8 cellular contexts compared by ENCODE assay signal in genomic region chr17:2593846-2594656, GRCh38. TPM values are rescaled to one million over a fixed set of nuclear protein-coding genes. Genes with fewer than 3 reads are reported as not detected.
DNase-seq lines count a peak whose midpoint lies in the region; ATAC-seq, FAIRE-seq and TF ChIP-seq lines count a peak whose summit lies in the region.

No MANE protein-coding gene starts in this region.

- peaks cover 3% of the 10 kb centered on the region for H3K27me3 Mint-ChIP-seq in nephron progenitor cell (ENCODE audit: low read depth, poor library complexity)
- H3K27me3 Mint-ChIP-seq in stimulated activated naive CD8-positive, alpha-beta T cell treated with anti-CD3 and anti-CD28 coated beads, Interleukin-15, amount 100 ng/mL, for 72 hours, result no peaks in the 10 kb centered on the region

- in situ Hi-C loops in Caki2 (cut with HindIII; ENCODE audit: low pct_unique_long_range_greater_than_20kb, low sequenced_read_pairs), result no loop called here

- peak overlapping the region; percentile 100 for H3K4me3 Mint-ChIP-seq in nephron progenitor cell
- H3K4me3 Mint-ChIP-seq in stimulated activated naive CD8-positive, alpha-beta T cell treated with anti-CD3 and anti-CD28 coated beads, Interleukin-15, amount 100 ng/mL, for 72 hours, result peak overlapping the region; percentile 81 to 93

- peak overlapping the region; percentile 84 for H3K4me3 ChIP-seq in fibroblast of the aortic adventitia (ENCODE audit: low read depth, low read length)

- H3K9me3 Mint-ChIP-seq in nephron progenitor cell, result peaks cover 3% of the 10 kb centered on the region
- no peaks in the 10 kb centered on the region for H3K9me3 Mint-ChIP-seq in stimulated activated naive CD8-positive, alpha-beta T cell treated with anti-CD3 and anti-CD28 coated beads, Interleukin-15, amount 100 ng/mL, for 72 hours

- no peak for FAIRE-seq in HTR-8/SVneo (lab: Jason Lieb, UNC)

- H3K36me3 Mint-ChIP-seq in nephron progenitor cell (ENCODE audit: low read depth), result peaks cover 19% of the 10 kb centered on the region

- TF ChIP-seq CTCF in fibroblast of the aortic adventitia (IDR thresholded peaks at IDR 0.05; ENCODE audit: insufficient read depth, low read length) (no peak), nephron progenitor cell (IDR thresholded peaks at IDR 0.05) (no peak)

- H3K4me1 Mint-ChIP-seq in nephron progenitor cell, result peaks cover 27% of the 10 kb centered on the region
- peaks cover 29% of the 10 kb centered on the region for H3K4me1 Mint-ChIP-seq in stimulated activated naive CD8-positive, alpha-beta T cell treated with anti-CD3 and anti-CD28 coated beads, Interleukin-15, amount 100 ng/mL, for 72 hours

- peak overlapping the region; percentile 98 for H3K27ac Mint-ChIP-seq in nephron progenitor cell
- peak overlapping the region; percentile 88 to 94 for H3K27ac Mint-ChIP-seq in stimulated activated naive CD8-positive, alpha-beta T cell treated with anti-CD3 and anti-CD28 coated beads, Interleukin-15, amount 100 ng/mL, for 72 hours

- peak; percentile 45 for ATAC-seq in GM21381 (IDR thresholded peaks at IDR 0.05; ENCODE audit: unreplicated experiment)
- peak; percentile 71 for ATAC-seq in stimulated activated naive CD8-positive, alpha-beta T cell treated with anti-CD3 and anti-CD28 coated beads, Interleukin-15, amount 100 ng/mL, for 72 hours

- DNase-seq in Caki2 (ENCODE audit: low read depth) (peak; percentile 59), HTR-8/SVneo (ENCODE audit: insufficient read length, low spot score) (peak; percentile 51), RPMI8226 (peak; percentile 81), fibroblast of the aortic adventitia (ENCODE audit: low read depth) (peak; percentile 66), nephron progenitor cell (peak; percentile 87)
- DNase-seq in activated effector memory CD4-positive, alpha-beta T cell treated with Interleukin-2 at 50 U/mL for 16 hours, result peak; percentile 79
- peak; percentile 80 to 83 for DNase-seq in stimulated activated naive CD8-positive, alpha-beta T cell treated with anti-CD3 and anti-CD28 coated beads, Interleukin-15, amount 100 ng/mL, for 72 hours

RNA-seq across cellular contexts. Expression of gene PAFAH1B1, which starts 0.6 kb away (rescaled TPM):
- 92.6 and 96.8 TPM in 2 replicates for total RNA-seq in Caki2 (2014; rRNA removed; shearing (Covaris generic); ENCODE audit: low replicate concordance)
- total RNA-seq in fibroblast of the aortic adventitia (ENCODE audit: low replicate concordance), result 81.0 and 131 TPM in 2 replicates

Comparison
In these comparisons a context has a peak if more than half of its experiments do, and no peak if none do; other contexts are left out.
1. Peak in every context shown above with its lines: DNase-seq, ATAC-seq and H3K4me3 ChIP-seq.